ENCODE assay signal across 8 cellular contexts in the genomic region with DNA sequence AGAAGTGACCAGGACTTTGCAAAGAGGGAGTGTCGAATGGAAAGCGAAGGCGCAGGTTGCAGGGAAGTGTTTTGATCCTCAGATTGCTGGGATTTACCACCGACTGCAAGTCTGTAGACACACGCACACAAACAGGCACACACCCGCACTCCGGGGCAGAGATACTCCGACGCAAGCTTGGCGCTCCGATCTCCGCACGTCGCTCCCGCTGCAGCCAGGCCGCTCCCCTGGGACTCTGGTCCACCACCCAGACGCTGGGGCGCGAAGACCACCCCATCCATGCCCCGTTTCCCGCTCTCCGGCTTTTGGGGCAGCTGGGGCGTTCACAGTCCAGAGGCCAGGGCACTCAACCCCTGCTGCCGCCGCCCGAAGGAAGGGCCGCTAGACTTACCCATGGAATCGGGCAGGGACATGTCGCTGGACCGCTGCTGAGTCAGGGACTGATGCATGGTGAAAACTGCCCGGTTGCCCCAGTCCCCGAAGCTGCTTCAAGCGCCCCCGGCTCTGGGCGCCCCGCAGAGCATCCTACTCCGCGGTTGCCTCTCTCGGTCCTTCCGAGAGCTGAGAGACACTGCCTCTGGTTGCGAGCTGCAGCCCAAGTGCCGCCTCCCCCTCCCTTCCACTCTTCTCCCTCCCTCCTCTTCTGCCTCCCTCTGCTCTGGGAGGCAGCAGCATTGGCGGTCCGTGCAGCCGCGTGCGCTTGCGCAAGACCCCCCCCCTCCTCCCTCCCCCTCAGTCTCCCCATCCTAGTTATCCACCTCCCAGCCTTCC. TPM values are rescaled to one million over a fixed set of nuclear protein-coding genes. Genes with fewer than 3 reads are reported as not detected.
DNase-seq lines count a peak whose midpoint lies in the region; ATAC-seq and TF ChIP-seq lines count a peak whose summit lies in the region.

A gene (minus strand): TSS at position 601 of the 771 bp plus-strand sequence. CDS start 152 bp downstream, at position 449.

- H3K9me3 Mint-ChIP-seq in activated T-cell treated with anti-CD3 and anti-CD28 coated beads, Interleukin-2, amount 50 U/mL, for 24 hours, result no peaks in the 10 kb centered on the region

- H3K9me3 ChIP-seq in right cardiac atrium (ENCODE audit: control insufficient read depth, low read length) (no peaks in the 10 kb centered on the region), sigmoid colon (no peaks in the 10 kb centered on the region)

- H3K4me1 Mint-ChIP-seq in activated T-cell treated with anti-CD3 and anti-CD28 coated beads, Interleukin-2, amount 50 U/mL, for 24 hours (ENCODE audit: low read depth), result peaks cover 29% of the 10 kb centered on the region

- peak within 1 kb of the TSS; percentile 50 for H3K4me3 ChIP-seq in right cardiac atrium (ENCODE audit: low read length)
- H3K4me3 ChIP-seq in sigmoid colon, result peak within 1 kb of the TSS; percentile 9 to 46 (median 39)

- TF ChIP-seq POLR2A in sigmoid colon (IDR thresholded peaks at IDR 0.05), result no peak

- H3K36me3 ChIP-seq in sigmoid colon, result no peaks in the 10 kb centered on the region

- intact Hi-C loops in right cardiac atrium (cut with DNase I), result no loop called here
- intact Hi-C loops in sigmoid colon (cut with DNase I), result loop anchor here (10.0 kb wide), 1 partner anchor 164 kb away; no protein-coding TSS in a partner anchor

- H3K27me3 ChIP-seq in right cardiac atrium (ENCODE audit: control insufficient read depth, insufficient read depth) (no peaks in the 10 kb centered on the region), sigmoid colon (peaks cover 4 to 25% (median 5%) of the 10 kb centered on the region in 3 donors)

- TF ChIP-seq EP300 in sigmoid colon (IDR thresholded peaks at IDR 0.05), result no peak

- H3K27ac Mint-ChIP-seq in activated T-cell treated with anti-CD3 and anti-CD28 coated beads, Interleukin-2, amount 50 U/mL, for 24 hours, result no peak within 1 kb of the TSS

- H3K4me1 ChIP-seq in right cardiac atrium (ENCODE audit: control insufficient read depth, insufficient read depth, low read length), result peaks cover 2% of the 10 kb centered on the region
- H3K4me1 ChIP-seq in sigmoid colon, result peaks cover 0 to 24% (median 18%) of the 10 kb centered on the region in 4 donors

- peak within 1 kb of the TSS; percentile 81 for H3K4me3 Mint-ChIP-seq in activated T-cell treated with anti-CD3 and anti-CD28 coated beads, Interleukin-2, amount 50 U/mL, for 24 hours

- peak in 9 of 14 donors; percentile 2 to 53 (median 34) for DNase-seq in C1 segment of cervical spinal cord (lab: John Stamatoyannopoulos, UW)
- DNase-seq in HK-2 (ENCODE audit: unreplicated experiment), result peak; percentile 25
- DNase-seq in activated T-cell treated with anti-CD3 and anti-CD28 coated beads, Interleukin-2, amount 50 U/mL, for 24 hours, result no peak
- peak in 2 of 3 donors; percentile 13 to 53 for DNase-seq in right cardiac atrium
- peak; percentile 68 for DNase-seq in sigmoid colon
- no peak for DNase-seq in hepatic stellate cell (ENCODE audit: low spot score)

- H3K36me3 Mint-ChIP-seq in activated T-cell treated with anti-CD3 and anti-CD28 coated beads, Interleukin-2, amount 50 U/mL, for 24 hours (ENCODE audit: low read depth), result no peaks in the 10 kb centered on the region

- TF ChIP-seq CTCF in sigmoid colon (IDR thresholded peaks at IDR 0.05), result no peak

- peak; percentile 44 to 65 for ATAC-seq in right cardiac atrium
- ATAC-seq in HG02970 (IDR thresholded peaks at IDR 0.05; ENCODE audit: low FRiP score, unreplicated experiment), result no peak
- ATAC-seq in GM21576 (IDR thresholded peaks at IDR 0.05; ENCODE audit: unreplicated experiment), result no peak

- H3K27me3 Mint-ChIP-seq in activated T-cell treated with anti-CD3 and anti-CD28 coated beads, Interleukin-2, amount 50 U/mL, for 24 hours, result peaks cover 81% of the 10 kb centered on the region

- under 1% methylated on average over 47 of the region's 48 CpGs for WGBS in right cardiac atrium
- 3 to 6% methylated on average over 48 of the region's 48 CpGs for WGBS in sigmoid colon, 2 donors

- H3K27ac ChIP-seq in right cardiac atrium (ENCODE audit: low read length), result no peak within 1 kb of the TSS
- H3K27ac ChIP-seq in sigmoid colon, result peak within 1 kb of the TSS in 1 of 4 donors; percentile 41

RNA-seq across cellular contexts. Expression of the gene that starts here (rescaled TPM):
- total RNA-seq in right cardiac atrium (1 to 10 TPM in 2 of 4 donors, under 1 TPM in 2; 0.48 to 1.1 (median 0.83) TPM), sigmoid colon (1 to 10 TPM; 1.5 to 5.9 (median 4.3) TPM)
- polyA plus RNA-seq in right cardiac atrium (0.57 TPM), sigmoid colon (1 to 10 TPM in 2 of 3 donors, under 1 TPM in 1; 0.69 to 4.2 (median 1.8) TPM)

Comparison
In these comparisons a context has a peak if more than half of its experiments do, and no peak if none do; other contexts are left out.
1. DNase-seq: peak in C1 segment of cervical spinal cord (9 of 14), HK-2 (single experiment), right cardiac atrium (2 of 3) and sigmoid colon (single experiment); none in activated T-cell treated with anti-CD3 and anti-CD28 coated beads, Interleukin-2, amount 50 U/mL, for 24 hours (single experiment) and hepatic stellate cell (single experiment).
2. ATAC-seq: peak in right cardiac atrium (2 of 2); none in HG02970 (single experiment) and GM21576 (single experiment).